In the genomic region with DNA sequence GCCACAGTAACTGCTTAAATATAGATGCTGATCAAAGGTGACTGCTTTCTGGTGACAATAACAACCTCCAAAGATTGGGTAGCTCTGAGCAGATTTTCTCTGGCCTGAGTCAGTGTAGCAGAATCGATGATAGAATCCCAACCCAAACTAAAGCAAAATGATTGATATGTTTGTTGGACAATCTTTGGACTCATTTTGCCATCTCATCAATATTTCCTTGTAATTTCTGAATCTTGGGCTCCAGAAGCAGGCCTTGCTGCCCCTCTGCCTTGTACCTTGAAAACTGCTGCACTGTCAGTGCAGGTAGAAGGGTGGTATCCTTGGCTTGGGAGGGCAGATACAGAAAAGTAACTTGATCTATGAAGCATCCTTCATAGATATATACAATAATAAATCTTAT, we compare ENCODE assay signal across 27 cellular contexts. TPM values are rescaled to one million over a fixed set of nuclear protein-coding genes. Genes with fewer than 3 reads are reported as not detected.
"Had no signal": no experiment of that assay in that cellular context is flagged by ENCODE, and none has a peak within 500 bp of the region (broad histone marks: within the 10 kb centered on the region; RNA-seq: fewer than 3 reads in every experiment).

No MANE protein-coding gene starts in this region.

- H3K36me3 ChIP-seq: colonic mucosa, esophagus squamous epithelium, gastrocnemius medialis, heart right ventricle, left lung, lower lobe of right lung had no signal

- ATAC-seq: effector memory CD8-positive, alpha-beta T cell; esophagus mucosa; gastrocnemius medialis; heart right ventricle; left cardiac atrium; left ventricle myocardium superior; mucosa of descending colon had no signal

- H3K27ac ChIP-seq: colonic mucosa, epithelial cell of prostate, esophagus squamous epithelium, gastrocnemius medialis, heart right ventricle, left lung, lower lobe of right lung had no signal

- H3K4me1 ChIP-seq: colonic mucosa, esophagus squamous epithelium, gastrocnemius medialis, left lung had no signal

- DNase-seq: colonic mucosa; cortex of kidney; effector CD8-positive, alpha-beta T cell; effector memory CD8-positive, alpha-beta T cell; endodermal cell; erythroblast; esophagus squamous epithelium; foreskin melanocyte; gastrocnemius medialis; glutamatergic neuron; head of caudate nucleus; heart right ventricle; hippocampal formation; left cardiac atrium; left lung; left ventricle myocardium superior; lower lobe of right lung; mesenchymal stem cell; mucosa of descending colon had no signal

- H3K27me3 ChIP-seq: colonic mucosa, esophagus squamous epithelium, gastrocnemius medialis, heart right ventricle, left lung had no signal

- H3K9me3 ChIP-seq: colonic mucosa, esophagus squamous epithelium, gastrocnemius medialis, heart right ventricle, left lung, lower lobe of right lung, mucosa of descending colon had no signal

- H3K4me3 ChIP-seq: colonic mucosa, esophagus squamous epithelium, gastrocnemius medialis, heart right ventricle, left lung, lower lobe of right lung, mucosa of descending colon had no signal

- FAIRE-seq: endometrium, islet of Langerhans, keratinocyte had no signal

RNA-seq across cellular contexts. Expression of gene TTC23L, which starts 18.9 kb away (rescaled TPM):
- total RNA-seq: esophagus mucosa, gastrocnemius medialis, left cardiac atrium, left ventricle myocardium superior, lung microvascular endothelial cell, mesenteric fat pad, myocyte had no signal
